10 cellular contexts compared by ENCODE assay signal in the genomic region with DNA sequence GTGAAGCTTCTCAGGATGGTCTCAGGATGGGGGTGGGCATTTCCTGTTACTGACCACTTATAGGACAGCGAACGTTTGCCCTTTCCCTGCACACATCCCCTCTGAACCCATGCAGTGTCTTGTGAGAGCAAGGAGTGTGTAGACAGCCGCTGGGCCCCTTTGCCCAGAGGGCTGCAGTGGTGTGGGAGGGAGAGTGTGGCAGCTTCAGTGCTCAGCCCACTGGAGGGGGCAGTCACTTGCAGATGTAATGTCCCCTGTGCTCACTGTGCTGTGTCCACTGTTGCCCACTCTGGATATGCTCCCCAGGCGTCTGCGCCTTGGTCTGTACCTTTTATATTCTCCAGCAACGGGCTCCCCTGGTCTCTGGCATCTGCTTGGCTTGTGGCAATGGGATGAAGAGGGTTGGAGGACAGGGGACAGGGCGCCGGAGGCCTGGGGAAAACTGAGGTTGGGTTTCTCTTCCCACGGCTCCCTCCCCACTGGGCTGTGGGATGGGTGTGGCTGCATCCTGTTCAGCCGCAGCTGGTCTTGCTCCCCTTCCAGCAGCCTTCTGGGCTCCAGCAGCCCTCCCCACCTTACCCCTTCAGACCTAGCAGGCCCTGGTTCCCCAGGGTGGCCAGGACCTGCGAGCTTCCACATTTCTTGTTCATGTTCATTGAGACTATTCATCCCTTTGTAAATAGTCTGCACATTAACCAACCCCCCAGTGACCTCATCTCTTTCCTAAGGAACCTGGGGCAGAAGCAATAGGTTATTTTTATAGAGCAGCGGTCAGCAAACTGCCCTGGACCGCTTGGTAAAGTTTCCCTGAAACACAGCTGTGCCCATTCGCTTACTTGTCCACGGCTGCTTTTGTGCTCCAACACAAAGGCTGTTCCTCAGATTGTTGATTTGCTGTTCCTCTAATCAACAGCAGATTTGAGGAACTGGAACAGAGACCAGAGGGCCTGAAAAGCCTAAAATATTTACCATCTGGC. TPM values are rescaled to one million over a fixed set of nuclear protein-coding genes. Genes with fewer than 3 reads are reported as not detected.
A peak's percentile ranks its signal among the peaks of the same experiment; 100 is the strongest.
DNase-seq lines count a peak whose midpoint lies in the region; ATAC-seq, FAIRE-seq and TF ChIP-seq lines count a peak whose summit lies in the region.
"Had no signal": no experiment of that assay in that cellular context is flagged by ENCODE, and none has a peak within 500 bp of the region (broad histone marks: within the 10 kb centered on the region; RNA-seq: fewer than 3 reads in every experiment).

No MANE protein-coding gene starts in this region.

- FAIRE-seq in HepG2 (lab: Jason Lieb, UNC), result no peak

- no peaks in the 10 kb centered on the region for H3K9me3 ChIP-seq in HepG2 (ENCODE audit: low read length)
- no peaks in the 10 kb centered on the region for H3K9me3 ChIP-seq in subcutaneous abdominal adipose tissue (ENCODE audit: control insufficient read depth in 5 of 5, low read length in 5 of 5)

- in situ Hi-C loops in HepG2 (cut with HindIII; ENCODE audit: extremely low pct_ligation_motif_present, low pct_unique_long_range_greater_than_20kb), result no loop called here

- TF ChIP-seq CTCF in HepG2 (CRISPR knock-in tag; IDR thresholded peaks at IDR 0.05), result no peak
- no peak for TF ChIP-seq CTCF in GM10266 (IDR thresholded peaks at IDR 0.05; ENCODE audit: control insufficient read depth, insufficient read depth, low read depth, missing control alignments)

- H3K27ac Mint-ChIP-seq in activated T-cell treated with anti-CD3 and anti-CD28 coated beads, Interleukin-2, amount 50 U/mL, for 72 hours, result peak overlapping the region; percentile 25
- peak overlapping the region; percentile 74 for H3K27ac Mint-ChIP-seq in activated T-helper 17 cell treated with anti-CD3 and anti-CD28 coated beads, Interleukin-2, amount 50 U/mL, for 72 hours

- H3K36me3 Mint-ChIP-seq in activated T-cell treated with anti-CD3 and anti-CD28 coated beads, Interleukin-2, amount 50 U/mL, for 72 hours (ENCODE audit: insufficient read depth in 2 of 2), result peaks cover 0 to 4% of the 10 kb centered on the region in 2 donors
- H3K36me3 Mint-ChIP-seq in activated T-helper 17 cell treated with anti-CD3 and anti-CD28 coated beads, Interleukin-2, amount 50 U/mL, for 72 hours (ENCODE audit: low read depth), result peaks cover 66% of the 10 kb centered on the region

- H3K4me3 ChIP-seq in HepG2 (replicated peaks in 1 of 3; ENCODE audit: insufficient read depth in 1 of 3, low read depth in 2 of 3, low read length in 3 of 3) (no peak overlapping the region), subcutaneous abdominal adipose tissue (ENCODE audit: low read depth in 1 of 5, low read length in 5 of 5) (peak overlapping the region in 2 of 5 donors; percentile 12 to 38)

- peaks cover 35% of the 10 kb centered on the region for H3K4me1 Mint-ChIP-seq in activated T-cell treated with anti-CD3 and anti-CD28 coated beads, Interleukin-2, amount 50 U/mL, for 72 hours (ENCODE audit: low read depth)
- H3K4me1 Mint-ChIP-seq in activated T-helper 17 cell treated with anti-CD3 and anti-CD28 coated beads, Interleukin-2, amount 50 U/mL, for 72 hours, result peaks cover 15% of the 10 kb centered on the region

- no peaks in the 10 kb centered on the region for H3K9me3 Mint-ChIP-seq in activated T-cell treated with anti-CD3 and anti-CD28 coated beads, Interleukin-2, amount 50 U/mL, for 72 hours
- no peaks in the 10 kb centered on the region for H3K9me3 Mint-ChIP-seq in activated T-helper 17 cell treated with anti-CD3 and anti-CD28 coated beads, Interleukin-2, amount 50 U/mL, for 72 hours
- H3K9me3 Mint-ChIP-seq: nephron progenitor cell had no signal

- no peak for TF ChIP-seq RAD21 in HepG2 (CRISPR knock-in tag; IDR thresholded peaks at IDR 0.05)

- H3K4me3 Mint-ChIP-seq in activated T-cell treated with anti-CD3 and anti-CD28 coated beads, Interleukin-2, amount 50 U/mL, for 72 hours, result no peak overlapping the region
- peak overlapping the region; percentile 7 for H3K4me3 Mint-ChIP-seq in activated T-helper 17 cell treated with anti-CD3 and anti-CD28 coated beads, Interleukin-2, amount 50 U/mL, for 72 hours
- H3K4me3 Mint-ChIP-seq: nephron progenitor cell had no signal

- no peak overlapping the region for H3K9ac ChIP-seq in HepG2 (ENCODE audit: insufficient read depth, low read depth, low read length)
- peak overlapping the region in 3 of 5 donors; percentile 4 to 51 (median 31) for H3K9ac ChIP-seq in subcutaneous abdominal adipose tissue (ENCODE audit: low read length in 5 of 5)

- no peak overlapping the region for H3K4me2 ChIP-seq in HepG2 (ENCODE audit: low read depth, low read length)

- H4K20me1 ChIP-seq in HepG2 (ENCODE audit: insufficient read depth, low read length), result peaks cover 3% of the 10 kb centered on the region; the same call in 1 of the 2 replicates

- intact Hi-C loops in HepG2 (cut with micrococcal nuclease; ENCODE audit: unreplicated experiment), result no loop called here

- ATAC-seq in activated T-cell treated with anti-CD3 and anti-CD28 coated beads, Interleukin-2, amount 50 U/mL, for 72 hours (replicated peaks in 1 of 2), result peak in 1 of 2 donors; percentile 26
- ATAC-seq in activated T-helper 17 cell treated with anti-CD3 and anti-CD28 coated beads, Interleukin-2, amount 50 U/mL, for 72 hours (replicated peaks), result no peak
- ATAC-seq in HepG2, result peak; percentile 33; the same call in 2 of the 3 replicates

- H3K27me3 ChIP-seq in HepG2 (ENCODE audit: control insufficient read depth in 1 of 2, insufficient read depth in 2 of 2, low read length in 2 of 2), result no peaks in the 10 kb centered on the region
- no peaks in the 10 kb centered on the region for H3K27me3 ChIP-seq in subcutaneous abdominal adipose tissue (ENCODE audit: control insufficient read depth in 5 of 5, insufficient read depth in 4 of 5, low read length in 5 of 5)

- TF ChIP-seq EP300 in HepG2 (IDR thresholded peaks at IDR 0.05; ENCODE audit: low read depth in 2 of 2, low read length in 2 of 2) (no peak), HepG2 (CRISPR knock-in tag; IDR thresholded peaks at IDR 0.05; ENCODE audit: borderline replicate concordance) (no peak)

- peaks cover 55% of the 10 kb centered on the region for H3K79me2 ChIP-seq in HepG2 (ENCODE audit: insufficient read depth, low read length)

- no peaks in the 10 kb centered on the region for H3K27me3 Mint-ChIP-seq in activated T-cell treated with anti-CD3 and anti-CD28 coated beads, Interleukin-2, amount 50 U/mL, for 72 hours (ENCODE audit: low read depth)
- H3K27me3 Mint-ChIP-seq in activated T-helper 17 cell treated with anti-CD3 and anti-CD28 coated beads, Interleukin-2, amount 50 U/mL, for 72 hours, result no peaks in the 10 kb centered on the region

- CTCF ChIA-PET in HepG2 (lab: Yijun Ruan, JAX; ENCODE audit: low intra/inter-chr PET ratio, low total read pairs), result no interaction called here

- no peak overlapping the region for H2AFZ ChIP-seq in HepG2 (ENCODE audit: low read length)

- WGBS in HepG2 (ENCODE audit: low lambda C conversion rate), result 95% methylated on average over 14 of the region's 15 CpGs

- no TSS peak for BruUV-seq in HepG2 (replicated peaks; lab: Mats Ljungman, UMichigan)

- POLR2A ChIA-PET in HepG2 (lab: Yijun Ruan, JAX), result no interaction called here

- peaks cover 17 to 50% of the 10 kb centered on the region in 2 experiments for H3K36me3 ChIP-seq in HepG2 (replicated peaks in 1 of 2; ENCODE audit: control insufficient read depth in 1 of 2, insufficient read depth in 2 of 2, low read length in 2 of 2)
- peaks cover 3 to 8% (median 5%) of the 10 kb centered on the region in 5 donors for H3K36me3 ChIP-seq in subcutaneous abdominal adipose tissue (ENCODE audit: control insufficient read depth in 5 of 5, insufficient read depth in 5 of 5, low read length in 5 of 5)

- DNase-seq in activated T-cell treated with anti-CD3 and anti-CD28 coated beads, Interleukin-2, amount 50 U/mL, for 72 hours, result no peak
- DNase-seq in activated T-cell treated with anti-CD3 and anti-CD28 coated beads for 4 hours (no peak), HepG2 (ENCODE audit: low spot score) (no peak), NCI-H2107 (lab: John Stamatoyannopoulos, UW) (no peak), GM10266 (ENCODE audit: extremely low spot score) (no peak)
- DNase-seq in stimulated activated CD4-positive, alpha-beta T cell treated with anti-CD3 and anti-CD28 coated beads, Interleukin-1b, Interleukin-23, amount 100 ng/mL, for 48 hours, result no peak
- DNase-seq: caudate nucleus, nephron progenitor cell had no signal

- TF ChIP-seq POLR2A in HepG2 (IDR thresholded peaks at IDR 0.05; ENCODE audit: insufficient read depth in 1 of 2, low read depth in 2 of 2, low read length in 2 of 2), result no peak

- no peak overlapping the region for H3K27ac ChIP-seq in HepG2 (ENCODE audit: extremely low read length, insufficient read depth, low read length)
- H3K27ac ChIP-seq in subcutaneous abdominal adipose tissue (ENCODE audit: low read depth, low read length), result no peak overlapping the region

- H3K4me1 ChIP-seq in HepG2 (ENCODE audit: insufficient read depth, low read length) (peaks cover 29% of the 10 kb centered on the region), subcutaneous abdominal adipose tissue (ENCODE audit: control insufficient read depth in 5 of 5, insufficient read depth in 5 of 5, low read length in 5 of 5) (peaks cover 0 to 24% (median 16%) of the 10 kb centered on the region in 5 donors)

RNA-seq across cellular contexts. Expression of gene ZNF789, which starts 6.1 kb away (rescaled TPM):
- total RNA-seq in activated T-cell treated with anti-CD3 and anti-CD28 coated beads, Interleukin-2, amount 50 U/mL, for 72 hours, result 10 to 100 TPM; 16.0 to 18.8 TPM
- total RNA-seq in activated T-helper 17 cell treated with anti-CD3 and anti-CD28 coated beads, Interleukin-2, amount 50 U/mL, for 72 hours, result 10 to 100 TPM; 32.0 to 46.7 TPM
- total RNA-seq in HepG2 (2016; rRNA removed; fragmentation: Illumina TruSeq; extraction: Trizol), result 15.3 and 19.8 TPM in 2 replicates
- 3.7 and 4.4 TPM in 2 replicates for total RNA-seq in HepG2 (2016; cell fraction: cytosol; rRNA removed; fragmentation: Illumina TruSeq; extraction: Trizol; ENCODE audit: low read depth)
- 15.1 and 21.5 TPM in 2 replicates for total RNA-seq in HepG2 (2016; cell fraction: insoluble cytoplasmic fraction; rRNA removed; fragmentation: Illumina TruSeq; extraction: Trizol)
- total RNA-seq in HepG2 (2016; cell fraction: membrane; rRNA removed; fragmentation: Illumina TruSeq; extraction: Trizol), result 7.7 and 8.6 TPM in 2 replicates
- total RNA-seq in HepG2 (2016; cell fraction: nucleus; rRNA removed; fragmentation: Illumina TruSeq; extraction: Trizol), result 26.7 and 33.3 TPM in 2 replicates
- polyA plus RNA-seq in HepG2 (2011; rRNA removed), result 23.6 and 25.1 TPM in 2 replicates
- polyA plus RNA-seq in HepG2 (2011; cell fraction: cytosol; rRNA removed), result 5.3 and 6.0 TPM in 2 replicates
- polyA plus RNA-seq in HepG2 (2011; cell fraction: nucleus; rRNA removed), result 37.8 and 43.5 TPM in 2 replicates
- 14.1 and 19.0 TPM in 2 replicates for polyA plus RNA-seq in HepG2 (2012)
- 1.8 and 2.2 TPM in 2 replicates for polyA plus RNA-seq in HepG2 (2016; cell fraction: cytosol; fragmentation: Illumina TruSeq; extraction: Trizol; ENCODE audit: low read depth)
- polyA plus RNA-seq in HepG2 (2016; cell fraction: insoluble cytoplasmic fraction; fragmentation: Illumina TruSeq; extraction: Trizol; ENCODE audit: low read depth), result 13.3 and 13.4 TPM in 2 replicates
- polyA plus RNA-seq in HepG2 (2016; cell fraction: membrane; fragmentation: Illumina TruSeq; extraction: Trizol; ENCODE audit: low read depth), result 4.7 and 4.8 TPM in 2 replicates
- polyA plus RNA-seq in HepG2 (2016; cell fraction: nucleus; fragmentation: Illumina TruSeq; extraction: Trizol; ENCODE audit: insufficient read depth, low read depth), result 98.8 and 103 TPM in 2 replicates
- polyA minus RNA-seq in HepG2 (2011; rRNA and poly(A)+ RNA removed; ENCODE audit: low replicate concordance), result 12.0 and 13.0 TPM in 2 replicates
- 3.8 and 4.5 TPM in 2 replicates for polyA minus RNA-seq in HepG2 (2011; cell fraction: cytosol; rRNA and poly(A)+ RNA removed)
- polyA minus RNA-seq in HepG2 (2011; cell fraction: nucleus; rRNA and poly(A)+ RNA removed), result 35.5 and 38.5 TPM in 2 replicates

RNA-seq across cellular contexts. Expression of gene ATP5MF, which starts 12.8 kb away (rescaled TPM):
- total RNA-seq in activated T-cell treated with anti-CD3 and anti-CD28 coated beads, Interleukin-2, amount 50 U/mL, for 72 hours, result 100 to 1,000 TPM; 218 to 229 TPM
- 100 to 1,000 TPM; 251 to 460 TPM for total RNA-seq in activated T-helper 17 cell treated with anti-CD3 and anti-CD28 coated beads, Interleukin-2, amount 50 U/mL, for 72 hours
- 763 and 795 TPM in 2 replicates for total RNA-seq in HepG2 (2016; rRNA removed; fragmentation: Illumina TruSeq; extraction: Trizol)
- 192 and 225 TPM in 2 replicates for total RNA-seq in HepG2 (2016; cell fraction: cytosol; rRNA removed; fragmentation: Illumina TruSeq; extraction: Trizol; ENCODE audit: low read depth)
- 739 and 853 TPM in 2 replicates for total RNA-seq in HepG2 (2016; cell fraction: insoluble cytoplasmic fraction; rRNA removed; fragmentation: Illumina TruSeq; extraction: Trizol)
- 219 and 221 TPM in 2 replicates for total RNA-seq in HepG2 (2016; cell fraction: membrane; rRNA removed; fragmentation: Illumina TruSeq; extraction: Trizol)
- 218 and 231 TPM in 2 replicates for total RNA-seq in HepG2 (2016; cell fraction: nucleus; rRNA removed; fragmentation: Illumina TruSeq; extraction: Trizol)
- polyA plus RNA-seq in HepG2 (2011; rRNA removed), result 499 and 597 TPM in 2 replicates
- polyA plus RNA-seq in HepG2 (2011; cell fraction: cytosol; rRNA removed), result 2,085 and 3,530 TPM in 2 replicates
- polyA plus RNA-seq in HepG2 (2011; cell fraction: nucleus; rRNA removed), result 244 and 284 TPM in 2 replicates
- polyA plus RNA-seq in HepG2 (2012), result 637 and 680 TPM in 2 replicates
- 248 and 262 TPM in 2 replicates for polyA plus RNA-seq in HepG2 (2016; cell fraction: cytosol; fragmentation: Illumina TruSeq; extraction: Trizol; ENCODE audit: low read depth)
- polyA plus RNA-seq in HepG2 (2016; cell fraction: insoluble cytoplasmic fraction; fragmentation: Illumina TruSeq; extraction: Trizol; ENCODE audit: low read depth), result 929 and 1,047 TPM in 2 replicates
- polyA plus RNA-seq in HepG2 (2016; cell fraction: membrane; fragmentation: Illumina TruSeq; extraction: Trizol; ENCODE audit: low read depth), result 251 and 271 TPM in 2 replicates
- 503 and 520 TPM in 2 replicates for polyA plus RNA-seq in HepG2 (2016; cell fraction: nucleus; fragmentation: Illumina TruSeq; extraction: Trizol; ENCODE audit: insufficient read depth, low read depth)
- polyA minus RNA-seq in HepG2 (2011; rRNA and poly(A)+ RNA removed; ENCODE audit: low replicate concordance), result 52.9 and 245 TPM in 2 replicates
- 117 and 125 TPM in 2 replicates for polyA minus RNA-seq in HepG2 (2011; cell fraction: cytosol; rRNA and poly(A)+ RNA removed)
- 49.1 and 56.3 TPM in 2 replicates for polyA minus RNA-seq in HepG2 (2011; cell fraction: nucleus; rRNA and poly(A)+ RNA removed)

RNA-seq across cellular contexts. Expression of gene ZNF394, which starts 21.3 kb away (rescaled TPM):
- total RNA-seq in activated T-cell treated with anti-CD3 and anti-CD28 coated beads, Interleukin-2, amount 50 U/mL, for 72 hours, result 10 to 100 TPM; 28.2 to 36.5 TPM
- 10 to 100 TPM; 28.9 to 36.5 TPM for total RNA-seq in activated T-helper 17 cell treated with anti-CD3 and anti-CD28 coated beads, Interleukin-2, amount 50 U/mL, for 72 hours
- total RNA-seq in HepG2 (2016; rRNA removed; fragmentation: Illumina TruSeq; extraction: Trizol), result 18.7 and 19.6 TPM in 2 replicates
- total RNA-seq in HepG2 (2016; cell fraction: cytosol; rRNA removed; fragmentation: Illumina TruSeq; extraction: Trizol; ENCODE audit: low read depth), result 14.4 and 15.6 TPM in 2 replicates
- total RNA-seq in HepG2 (2016; cell fraction: insoluble cytoplasmic fraction; rRNA removed; fragmentation: Illumina TruSeq; extraction: Trizol), result 17.1 and 18.1 TPM in 2 replicates
- total RNA-seq in HepG2 (2016; cell fraction: membrane; rRNA removed; fragmentation: Illumina TruSeq; extraction: Trizol), result 18.0 and 18.1 TPM in 2 replicates
- 12.9 and 15.2 TPM in 2 replicates for total RNA-seq in HepG2 (2016; cell fraction: nucleus; rRNA removed; fragmentation: Illumina TruSeq; extraction: Trizol)
- 7.8 and 8.6 TPM in 2 replicates for polyA plus RNA-seq in HepG2 (2011; rRNA removed)
- polyA plus RNA-seq in HepG2 (2011; cell fraction: cytosol; rRNA removed), result 6.9 and 7.2 TPM in 2 replicates
- 9.1 and 13.1 TPM in 2 replicates for polyA plus RNA-seq in HepG2 (2011; cell fraction: nucleus; rRNA removed)
- polyA plus RNA-seq in HepG2 (2012), result 7.0 and 7.3 TPM in 2 replicates
- polyA plus RNA-seq in HepG2 (2016; cell fraction: cytosol; fragmentation: Illumina TruSeq; extraction: Trizol; ENCODE audit: low read depth), result 2.2 and 2.9 TPM in 2 replicates
- polyA plus RNA-seq in HepG2 (2016; cell fraction: insoluble cytoplasmic fraction; fragmentation: Illumina TruSeq; extraction: Trizol; ENCODE audit: low read depth), result 12.0 and 13.7 TPM in 2 replicates
- 4.1 and 4.3 TPM in 2 replicates for polyA plus RNA-seq in HepG2 (2016; cell fraction: membrane; fragmentation: Illumina TruSeq; extraction: Trizol; ENCODE audit: low read depth)
- 20.5 and 23.9 TPM in 2 replicates for polyA plus RNA-seq in HepG2 (2016; cell fraction: nucleus; fragmentation: Illumina TruSeq; extraction: Trizol; ENCODE audit: insufficient read depth, low read depth)
- 9.5 and 16.3 TPM in 2 replicates for polyA minus RNA-seq in HepG2 (2011; rRNA and poly(A)+ RNA removed; ENCODE audit: low replicate concordance)
- 7.2 and 9.4 TPM in 2 replicates for polyA minus RNA-seq in HepG2 (2011; cell fraction: cytosol; rRNA and poly(A)+ RNA removed)
- 20.2 and 23.1 TPM in 2 replicates for polyA minus RNA-seq in HepG2 (2011; cell fraction: nucleus; rRNA and poly(A)+ RNA removed)

RNA-seq across cellular contexts. Expression of gene ZKSCAN5, which starts 25.7 kb away (rescaled TPM):
- total RNA-seq in activated T-cell treated with anti-CD3 and anti-CD28 coated beads, Interleukin-2, amount 50 U/mL, for 72 hours, result 1 to 10 TPM; 9.3 to 9.9 TPM
- 10 to 100 TPM; 11.5 to 12.2 TPM for total RNA-seq in activated T-helper 17 cell treated with anti-CD3 and anti-CD28 coated beads, Interleukin-2, amount 50 U/mL, for 72 hours
- 11.7 and 14.4 TPM in 2 replicates for total RNA-seq in HepG2 (2016; rRNA removed; fragmentation: Illumina TruSeq; extraction: Trizol)
- total RNA-seq in HepG2 (2016; cell fraction: cytosol; rRNA removed; fragmentation: Illumina TruSeq; extraction: Trizol; ENCODE audit: low read depth), result 2.1 and 2.3 TPM in 2 replicates
- total RNA-seq in HepG2 (2016; cell fraction: insoluble cytoplasmic fraction; rRNA removed; fragmentation: Illumina TruSeq; extraction: Trizol), result 11.7 and 14.5 TPM in 2 replicates
- total RNA-seq in HepG2 (2016; cell fraction: membrane; rRNA removed; fragmentation: Illumina TruSeq; extraction: Trizol), result 7.0 and 7.8 TPM in 2 replicates
- total RNA-seq in HepG2 (2016; cell fraction: nucleus; rRNA removed; fragmentation: Illumina TruSeq; extraction: Trizol), result 7.9 and 10.0 TPM in 2 replicates
- polyA plus RNA-seq in HepG2 (2011; rRNA removed), result 5.2 and 5.5 TPM in 2 replicates
- 3.4 and 4.6 TPM in 2 replicates for polyA plus RNA-seq in HepG2 (2011; cell fraction: cytosol; rRNA removed)
- polyA plus RNA-seq in HepG2 (2011; cell fraction: nucleus; rRNA removed), result 4.1 and 5.2 TPM in 2 replicates
- 5.5 and 5.7 TPM in 2 replicates for polyA plus RNA-seq in HepG2 (2012)
- 1.1 TPM in 2 replicates for polyA plus RNA-seq in HepG2 (2016; cell fraction: cytosol; fragmentation: Illumina TruSeq; extraction: Trizol; ENCODE audit: low read depth)
- polyA plus RNA-seq in HepG2 (2016; cell fraction: insoluble cytoplasmic fraction; fragmentation: Illumina TruSeq; extraction: Trizol; ENCODE audit: low read depth), result 11.4 and 12.4 TPM in 2 replicates
- 3.6 and 3.8 TPM in 2 replicates for polyA plus RNA-seq in HepG2 (2016; cell fraction: membrane; fragmentation: Illumina TruSeq; extraction: Trizol; ENCODE audit: low read depth)
- polyA plus RNA-seq in HepG2 (2016; cell fraction: nucleus; fragmentation: Illumina TruSeq; extraction: Trizol; ENCODE audit: insufficient read depth, low read depth), result 12.5 and 12.6 TPM in 2 replicates
- 10.3 and 16.0 TPM in 2 replicates for polyA minus RNA-seq in HepG2 (2011; rRNA and poly(A)+ RNA removed; ENCODE audit: low replicate concordance)
- polyA minus RNA-seq in HepG2 (2011; cell fraction: cytosol; rRNA and poly(A)+ RNA removed), result 6.9 and 7.2 TPM in 2 replicates
- polyA minus RNA-seq in HepG2 (2011; cell fraction: nucleus; rRNA and poly(A)+ RNA removed), result 13.4 and 16.0 TPM in 2 replicates

RNA-seq across cellular contexts. Expression of gene CPSF4, which starts 40.0 kb away (rescaled TPM):
- 10 to 100 TPM; 59.2 to 65.9 TPM for total RNA-seq in activated T-cell treated with anti-CD3 and anti-CD28 coated beads, Interleukin-2, amount 50 U/mL, for 72 hours
- total RNA-seq in activated T-helper 17 cell treated with anti-CD3 and anti-CD28 coated beads, Interleukin-2, amount 50 U/mL, for 72 hours, result 10 to 100 TPM; 36.8 to 38.9 TPM
- total RNA-seq in HepG2 (2016; rRNA removed; fragmentation: Illumina TruSeq; extraction: Trizol), result 44.4 and 49.6 TPM in 2 replicates
- 49.0 and 53.5 TPM in 2 replicates for total RNA-seq in HepG2 (2016; cell fraction: cytosol; rRNA removed; fragmentation: Illumina TruSeq; extraction: Trizol; ENCODE audit: low read depth)
- total RNA-seq in HepG2 (2016; cell fraction: insoluble cytoplasmic fraction; rRNA removed; fragmentation: Illumina TruSeq; extraction: Trizol), result 45.9 and 53.1 TPM in 2 replicates
- total RNA-seq in HepG2 (2016; cell fraction: membrane; rRNA removed; fragmentation: Illumina TruSeq; extraction: Trizol), result 79.7 and 79.9 TPM in 2 replicates
- 37.5 and 41.5 TPM in 2 replicates for total RNA-seq in HepG2 (2016; cell fraction: nucleus; rRNA removed; fragmentation: Illumina TruSeq; extraction: Trizol)
- 34.1 and 46.9 TPM in 2 replicates for polyA plus RNA-seq in HepG2 (2011; rRNA removed)
- polyA plus RNA-seq in HepG2 (2011; cell fraction: cytosol; rRNA removed), result 25.3 and 33.9 TPM in 2 replicates
- 91.4 and 98.3 TPM in 2 replicates for polyA plus RNA-seq in HepG2 (2011; cell fraction: nucleus; rRNA removed)
- polyA plus RNA-seq in HepG2 (2012), result 20.7 and 21.6 TPM in 2 replicates
- polyA plus RNA-seq in HepG2 (2016; cell fraction: cytosol; fragmentation: Illumina TruSeq; extraction: Trizol; ENCODE audit: low read depth), result 59.8 and 60.5 TPM in 2 replicates
- 48.9 and 50.6 TPM in 2 replicates for polyA plus RNA-seq in HepG2 (2016; cell fraction: insoluble cytoplasmic fraction; fragmentation: Illumina TruSeq; extraction: Trizol; ENCODE audit: low read depth)
- polyA plus RNA-seq in HepG2 (2016; cell fraction: membrane; fragmentation: Illumina TruSeq; extraction: Trizol; ENCODE audit: low read depth), result 72.4 and 75.2 TPM in 2 replicates
- polyA plus RNA-seq in HepG2 (2016; cell fraction: nucleus; fragmentation: Illumina TruSeq; extraction: Trizol; ENCODE audit: insufficient read depth, low read depth), result 101 and 102 TPM in 2 replicates
- 50.0 and 95.3 TPM in 2 replicates for polyA minus RNA-seq in HepG2 (2011; rRNA and poly(A)+ RNA removed; ENCODE audit: low replicate concordance)
- polyA minus RNA-seq in HepG2 (2011; cell fraction: cytosol; rRNA and poly(A)+ RNA removed), result 12.8 and 13.5 TPM in 2 replicates
- 36.1 and 37.3 TPM in 2 replicates for polyA minus RNA-seq in HepG2 (2011; cell fraction: nucleus; rRNA and poly(A)+ RNA removed)
